ENCODE assay signal across 8 cellular contexts in the genomic region with DNA sequence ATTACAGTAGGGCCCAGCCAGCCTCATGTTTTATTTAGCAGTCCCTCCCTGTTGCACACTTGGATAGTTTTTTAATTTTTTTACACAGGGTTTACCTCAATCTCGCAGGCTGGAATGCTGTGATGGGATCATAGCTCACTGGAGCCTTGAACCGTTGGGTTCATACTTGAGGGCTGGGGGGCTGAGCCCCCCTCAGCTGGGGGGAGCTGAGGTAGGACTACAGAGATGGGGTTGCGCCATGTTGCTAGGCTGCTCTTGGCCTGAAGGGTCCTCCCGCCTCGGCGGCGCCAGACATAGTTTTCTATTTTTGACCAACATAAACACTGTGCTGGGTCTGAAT.
A peak's percentile ranks its signal among the peaks of the same experiment; 100 is the strongest.
DNase-seq lines count a peak whose midpoint lies in the region; ATAC-seq and TF ChIP-seq lines count a peak whose summit lies in the region.
"Not testable (repeated sequence)": the region's sequence is repeated elsewhere in the genome, so short reads cannot be mapped to it uniquely, and the experiment has no call there.

No MANE protein-coding gene starts in this region.

- H3K4me1 Mint-ChIP-seq in WTC11, result not testable (repeated sequence)

- CTCF ChIA-PET in WTC11 (lab: Charles Lee), result interaction anchor here (0.9 kb wide), 1 partner anchor 36 kb away, joined by 6 read pairs; no protein-coding TSS in a partner anchor

- H3K9me3 ChIP-seq in iPS DF 6.9 (ENCODE audit: control insufficient read depth, insufficient read depth, low read length); neutrophil: not testable (repeated sequence)

- H3K27ac ChIP-seq in iPS DF 6.9 (ENCODE audit: low read length), result not testable (repeated sequence)
- peak overlapping the region; percentile 90 for H3K27ac ChIP-seq in neutrophil
- H3K27ac ChIP-seq in urinary bladder (ENCODE audit: low read depth), result peak overlapping the region; percentile 90

- TF ChIP-seq CTCF in GM13976 (IDR thresholded peaks at IDR 0.05; ENCODE audit: borderline replicate concordance, control extremely low read depth, extremely low read depth, insufficient read depth, missing control alignments); WTC11 (IDR thresholded peaks at IDR 0.05); choroid plexus epithelial cell (conservative IDR thresholded peaks at IDR 0.05; ENCODE audit: low read depth, low read length); neutrophil (IDR thresholded peaks at IDR 0.05): not testable (repeated sequence)

- not testable (repeated sequence) for H3K4me1 ChIP-seq in iPS DF 6.9 (ENCODE audit: control insufficient read depth, insufficient read depth, low read length); neutrophil (ENCODE audit: control insufficient read depth in 1 of 2, insufficient read depth in 1 of 2, low read depth in 1 of 2, low read length in 1 of 2); urinary bladder (ENCODE audit: insufficient read depth)

- not testable (repeated sequence) for H3K27me3 Mint-ChIP-seq in WTC11 (ENCODE audit: low read depth)

- DNase-seq in GM13976 (ENCODE audit: low spot score), result peak; percentile 37
- not testable (repeated sequence) for DNase-seq in WTC11 (ENCODE audit: low spot score); choroid plexus epithelial cell (ENCODE audit: low read depth); iPS DF 6.9 (ENCODE audit: low read depth, low spot score)

- H3K27me3 ChIP-seq in iPS DF 6.9 (ENCODE audit: control insufficient read depth, insufficient read depth, low read length); neutrophil: not testable (repeated sequence)

- in situ Hi-C loops in GM13976 (cut with MboI; ENCODE audit: low sequenced_read_pairs, unreplicated experiment), result not testable (repeated sequence)

- POLR2A ChIA-PET in WTC11 (lab: Charles Lee), result not testable (repeated sequence)

- not testable (repeated sequence) for H3K36me3 Mint-ChIP-seq in WTC11

- ATAC-seq in GM21825 (IDR thresholded peaks at IDR 0.05; ENCODE audit: unreplicated experiment), result peak; percentile 1
- ATAC-seq in HG03571 (IDR thresholded peaks at IDR 0.05; ENCODE audit: unreplicated experiment), result peak; percentile 8
- peak; percentile 15 for ATAC-seq in WTC11

- WGBS in iPS DF 6.9 (ENCODE audit: insufficient coverage, insufficient read length), result no CpG with 5 or more reads among the region's 7 CpGs
- 3% methylated on average over 7 of the region's 7 CpGs for WGBS in urinary bladder

- H3K36me3 ChIP-seq in iPS DF 6.9 (ENCODE audit: control insufficient read depth, insufficient read depth, low read length); neutrophil; urinary bladder (ENCODE audit: insufficient read depth): not testable (repeated sequence)

- H3K4me3 ChIP-seq in choroid plexus epithelial cell (ENCODE audit: low read depth, low read length), result peak overlapping the region; percentile 63
- H3K4me3 ChIP-seq in iPS DF 6.9 (ENCODE audit: low read length), result peak overlapping the region; percentile 56
- peak overlapping the region; percentile 67 to 87 for H3K4me3 ChIP-seq in neutrophil (ENCODE audit: low read depth in 1 of 2, low read length in 1 of 2)
- H3K4me3 ChIP-seq in urinary bladder (ENCODE audit: low read depth, low read length), result peak overlapping the region; percentile 32

- H3K27ac Mint-ChIP-seq in WTC11, result peak overlapping the region; percentile 95

- H3K4me3 Mint-ChIP-seq in WTC11, result peak overlapping the region; percentile 84

- not testable (repeated sequence) for H3K9me3 Mint-ChIP-seq in WTC11
